In genomic region chrX:2267890-2268289, GRCh38 we compare ENCODE assay signal across 27 cellular contexts.
DNase-seq lines count a peak whose midpoint lies in the region; ATAC-seq, FAIRE-seq and TF ChIP-seq lines count a peak whose summit lies in the region.
"Had no signal": no experiment of that assay in that cellular context is flagged by ENCODE, and none has a peak within 500 bp of the region (broad histone marks: within the 10 kb centered on the region; RNA-seq: fewer than 3 reads in every experiment).

No MANE protein-coding gene starts in this region.

- POLR2A ChIA-PET in HepG2 (lab: Yijun Ruan, JAX), result no interaction called here
- POLR2A ChIA-PET in RWPE1 (lab: Yijun Ruan, JAX; ENCODE audit: low non-redundant PET), result no interaction called here

- no peak overlapping the region for H3K4me3 Mint-ChIP-seq in chondrocyte (ENCODE audit: unreplicated experiment)
- H3K4me3 Mint-ChIP-seq in neural progenitor cell, result no peak overlapping the region
- H3K4me3 Mint-ChIP-seq: CD14-positive monocyte; CD4-positive, alpha-beta T cell; CD8-positive, alpha-beta memory T cell; GM23338 had no signal

- H3K27ac Mint-ChIP-seq in chondrocyte (ENCODE audit: unreplicated experiment), result no peak overlapping the region
- peak overlapping the region; percentile 72 for H3K27ac Mint-ChIP-seq in neural progenitor cell
- H3K27ac Mint-ChIP-seq: CD4-positive, alpha-beta T cell; GM23338 had no signal

- no peak for FAIRE-seq in HepG2 (lab: Jason Lieb, UNC)
- FAIRE-seq: A204.1, D721Med, GM12878, GM19239, H54 had no signal

- H3K79me2 ChIP-seq in HepG2 (ENCODE audit: insufficient read depth, low read length) (no peaks in the 10 kb centered on the region), neural progenitor cell (ENCODE audit: low read depth) (no peaks in the 10 kb centered on the region)

- H3K4me2 ChIP-seq in HepG2 (ENCODE audit: low read depth, low read length) (no peak overlapping the region), neural progenitor cell (no peak overlapping the region)
- H3K4me2 ChIP-seq: BLaER1 treated with 17β-estradiol and CSF1 and Interleukin-3, amounts not matched to agents 10 nM and 100 nM; GM23338 had no signal

- H3K9me3 ChIP-seq in cardiac muscle cell (ENCODE audit: low read depth) (no peaks in the 10 kb centered on the region), HepG2 (ENCODE audit: low read length) (no peaks in the 10 kb centered on the region), right lobe of liver (no peaks in the 10 kb centered on the region), neural progenitor cell (ENCODE audit: low read depth) (no peaks in the 10 kb centered on the region), esophagus muscularis mucosa (no peaks in the 10 kb centered on the region)
- H3K9me3 ChIP-seq: BE2C had no signal

- intact Hi-C loops in Right ventricle myocardium inferior (cut with DNase I), result no loop called here
- intact Hi-C loops in HepG2 (cut with micrococcal nuclease; ENCODE audit: unreplicated experiment), result no loop called here
- intact Hi-C loops in right lobe of liver (cut with DNase I), result no loop called here
- intact Hi-C loops in esophagus muscularis mucosa (cut with DNase I), result no loop called here

- TF ChIP-seq RAD21 in HepG2 (CRISPR knock-in tag; IDR thresholded peaks at IDR 0.05), result no peak

- 95% methylated on average over 8 of the region's 8 CpGs for WGBS in HepG2 (ENCODE audit: low lambda C conversion rate)
- WGBS in right lobe of liver (ENCODE audit: insufficient coverage, low coverage, low lambda C conversion rate, missing lambda C conversion rate), result 96% methylated on average over 4 of the region's 8 CpGs
- 86% methylated on average over 8 of the region's 8 CpGs for WGBS in esophagus muscularis mucosa

- H2AFZ ChIP-seq in HepG2 (ENCODE audit: low read length) (no peak overlapping the region), neural progenitor cell (replicated peaks) (no peak overlapping the region)
- H2AFZ ChIP-seq: GM23338 had no signal

- CTCF ChIA-PET in HepG2 (lab: Yijun Ruan, JAX; ENCODE audit: low intra/inter-chr PET ratio, low total read pairs) (no interaction called here), RWPE1 (lab: Yijun Ruan, JAX) (no interaction called here)

- ATAC-seq in Right ventricle myocardium inferior (no peak), HepG2 (no peak), right lobe of liver (no peak)
- ATAC-seq: GM12878, GM23338 had no signal

- in situ Hi-C loops in HepG2 (cut with HindIII; ENCODE audit: extremely low pct_ligation_motif_present, low pct_unique_long_range_greater_than_20kb), result no loop called here

- H3K9me3 Mint-ChIP-seq in chondrocyte (ENCODE audit: low read depth), result no peaks in the 10 kb centered on the region
- H3K9me3 Mint-ChIP-seq in neural progenitor cell, result peaks cover 3% of the 10 kb centered on the region
- H3K9me3 Mint-ChIP-seq: CD4-positive, alpha-beta T cell had no signal

- H3K4me3 ChIP-seq in cardiac muscle cell, result no peak overlapping the region
- no peak overlapping the region for H3K4me3 ChIP-seq in HepG2 (replicated peaks in 1 of 3; ENCODE audit: insufficient read depth in 1 of 3, low read depth in 2 of 3, low read length in 3 of 3)
- no peak overlapping the region for H3K4me3 ChIP-seq in right lobe of liver
- no peak overlapping the region for H3K4me3 ChIP-seq in neural progenitor cell
- H3K4me3 ChIP-seq in esophagus muscularis mucosa, result no peak overlapping the region
- H3K4me3 ChIP-seq: BLaER1 treated with 17β-estradiol and CSF1 and Interleukin-3, amounts not matched to agents 10 nM and 100 nM; GM12878; GM23338 had no signal

- H4K20me1 ChIP-seq in HepG2 (ENCODE audit: insufficient read depth, low read length), result no peaks in the 10 kb centered on the region
- H4K20me1 ChIP-seq in neural progenitor cell (ENCODE audit: low read depth), result no peaks in the 10 kb centered on the region

- TF ChIP-seq EP300 in HepG2 (IDR thresholded peaks at IDR 0.05; ENCODE audit: low read depth in 2 of 2, low read length in 2 of 2) (no peak), HepG2 (CRISPR knock-in tag; IDR thresholded peaks at IDR 0.05; ENCODE audit: borderline replicate concordance) (no peak), esophagus muscularis mucosa (IDR thresholded peaks at IDR 0.05) (no peak)

- TF ChIP-seq POLR2A in HepG2 (IDR thresholded peaks at IDR 0.05; ENCODE audit: insufficient read depth in 1 of 2, low read depth in 2 of 2, low read length in 2 of 2), result no peak
- TF ChIP-seq POLR2A in right lobe of liver (IDR thresholded peaks at IDR 0.05), result no peak
- no peak for TF ChIP-seq POLR2A in esophagus muscularis mucosa (IDR thresholded peaks at IDR 0.05; ENCODE audit: low read depth)

- H3K27me3 Mint-ChIP-seq in chondrocyte (ENCODE audit: low read depth) (no peaks in the 10 kb centered on the region), neural progenitor cell (ENCODE audit: insufficient read depth, low read depth) (peaks cover 9% of the 10 kb centered on the region)
- H3K27me3 Mint-ChIP-seq: CD4-positive, alpha-beta T cell; CD8-positive, alpha-beta memory T cell had no signal

- peaks cover 10% of the 10 kb centered on the region for H3K4me1 ChIP-seq in cardiac muscle cell (ENCODE audit: low read depth)
- no peaks in the 10 kb centered on the region for H3K4me1 ChIP-seq in HepG2 (ENCODE audit: insufficient read depth, low read length)
- H3K4me1 ChIP-seq in right lobe of liver, result no peaks in the 10 kb centered on the region
- peaks cover 18% of the 10 kb centered on the region for H3K4me1 ChIP-seq in neural progenitor cell
- no peaks in the 10 kb centered on the region for H3K4me1 ChIP-seq in esophagus muscularis mucosa
- H3K4me1 ChIP-seq: BE2C had no signal

- peaks cover 23% of the 10 kb centered on the region for H3F3A ChIP-seq in neural progenitor cell (ENCODE audit: low read depth)

- TF ChIP-seq CTCF in cardiac muscle cell (IDR thresholded peaks at IDR 0.05; ENCODE audit: low read depth, low read length) (no peak), HepG2 (CRISPR knock-in tag; IDR thresholded peaks at IDR 0.05) (no peak), right lobe of liver (IDR thresholded peaks at IDR 0.05) (no peak), chondrocyte (IDR thresholded peaks at IDR 0.05) (no peak), neural progenitor cell (IDR thresholded peaks at IDR 0.05) (no peak), RWPE1 (conservative IDR thresholded peaks at IDR 0.05; ENCODE audit: low read depth) (no peak), esophagus muscularis mucosa (IDR thresholded peaks at IDR 0.05) (no peak)

- H3K4me1 Mint-ChIP-seq in chondrocyte (ENCODE audit: low read depth) (no peaks in the 10 kb centered on the region), neural progenitor cell (peaks cover 39% of the 10 kb centered on the region)
- H3K4me1 Mint-ChIP-seq: CD14-positive monocyte had no signal

- BruUV-seq in HepG2 (replicated peaks; lab: Mats Ljungman, UMichigan), result no TSS peak

- DNase-seq in cardiac muscle cell (ENCODE audit: low read depth in 1 of 2, low spot score in 1 of 2), result peak in 1 of 2 donors; percentile 49
- DNase-seq in Right ventricle myocardium inferior (ENCODE audit: missing footprints), result no peak
- no peak for DNase-seq in HepG2 (ENCODE audit: low spot score)
- DNase-seq in right lobe of liver, result no peak
- DNase-seq in chondrocyte (ENCODE audit: low spot score), result peak; percentile 27
- no peak for DNase-seq in neural progenitor cell (ENCODE audit: low spot score)
- no peak for DNase-seq in RWPE1 (ENCODE audit: low spot score)
- no peak for DNase-seq in esophagus muscularis mucosa (ENCODE audit: extremely low spot score)
- DNase-seq: ACHN; AML-193; BE2C; CD4-positive, alpha-beta T cell; CD8-positive, alpha-beta memory T cell; DMS 273 treated with DMSO at 0.1 percent for 48 hours; DMS79; EL; GDM1; HCEC 1CT had no signal

- H3K27ac ChIP-seq in cardiac muscle cell (peak overlapping the region; percentile 42), HepG2 (ENCODE audit: extremely low read length, insufficient read depth, low read length) (no peak overlapping the region), right lobe of liver (no peak overlapping the region), neural progenitor cell (no peak overlapping the region), RWPE1 (no peak overlapping the region), esophagus muscularis mucosa (replicated peaks in 1 of 4) (no peak overlapping the region)
- H3K27ac ChIP-seq: 22Rv1; BLaER1 treated with 17β-estradiol and CSF1 and Interleukin-3, amounts not matched to agents 10 nM and 100 nM had no signal

- H3K27me3 ChIP-seq in cardiac muscle cell, result no peaks in the 10 kb centered on the region
- no peaks in the 10 kb centered on the region for H3K27me3 ChIP-seq in HepG2 (ENCODE audit: control insufficient read depth in 1 of 2, insufficient read depth in 2 of 2, low read length in 2 of 2)
- no peaks in the 10 kb centered on the region for H3K27me3 ChIP-seq in right lobe of liver
- H3K27me3 ChIP-seq in neural progenitor cell, result no peaks in the 10 kb centered on the region
- no peaks in the 10 kb centered on the region for H3K27me3 ChIP-seq in esophagus muscularis mucosa
- H3K27me3 ChIP-seq: BE2C; BLaER1 treated with 17β-estradiol and CSF1 and Interleukin-3, amounts not matched to agents 10 nM and 100 nM had no signal

- H3K36me3 Mint-ChIP-seq in chondrocyte (ENCODE audit: low read depth) (peaks cover 8% of the 10 kb centered on the region), neural progenitor cell (peaks cover 5% of the 10 kb centered on the region)

- H3K9ac ChIP-seq in HepG2 (ENCODE audit: insufficient read depth, low read depth, low read length), result no peak overlapping the region
- no peak overlapping the region for H3K9ac ChIP-seq in neural progenitor cell
- H3K9ac ChIP-seq: BLaER1 treated with 17β-estradiol and CSF1 and Interleukin-3, amounts not matched to agents 10 nM and 100 nM had no signal

- H3K36me3 ChIP-seq in cardiac muscle cell, result no peaks in the 10 kb centered on the region
- H3K36me3 ChIP-seq in HepG2 (replicated peaks in 1 of 2; ENCODE audit: control insufficient read depth in 1 of 2, insufficient read depth in 2 of 2, low read length in 2 of 2), result peaks cover 2 to 9% of the 10 kb centered on the region in 2 experiments; a peak in 3 of 5 replicates
- H3K36me3 ChIP-seq in right lobe of liver, result no peaks in the 10 kb centered on the region
- no peaks in the 10 kb centered on the region for H3K36me3 ChIP-seq in neural progenitor cell
- H3K36me3 ChIP-seq in esophagus muscularis mucosa, result peaks cover 14 to 30% (median 19%) of the 10 kb centered on the region in 4 donors
- H3K36me3 ChIP-seq: BE2C had no signal

TF ChIP-seq in HepG2, 621 proteins besides CTCF, POLR2A, EP300 and RAD21:
- TF ChIP-seq MAFK (conservative IDR thresholded peaks at IDR 0.05 in 1 of 2, IDR thresholded peaks at IDR 0.05 in 1 of 2; ENCODE audit: low read length in 2 of 2) (peak; percentile 42 to 74), NFYC (CRISPR knock-in tag; IDR thresholded peaks at IDR 0.05) (no peak), MAFF (IDR thresholded peaks at IDR 0.05; ENCODE audit: low read depth, low read length) (peak; percentile 39; the same call in 1 of the 2 replicates)
